10 cellular contexts compared by ENCODE assay signal in genomic region chr5:110751902-110752762, GRCh38. TPM values are rescaled to one million over a fixed set of nuclear protein-coding genes. Genes with fewer than 3 reads are reported as not detected.
DNase-seq lines count a peak whose midpoint lies in the region; ATAC-seq, FAIRE-seq and TF ChIP-seq lines count a peak whose summit lies in the region.
"Had no signal": no experiment of that assay in that cellular context is flagged by ENCODE, and none has a peak within 500 bp of the region (broad histone marks: within the 10 kb centered on the region; RNA-seq: fewer than 3 reads in every experiment).

No MANE protein-coding gene starts in this region.

- peaks cover 11% of the 10 kb centered on the region for H3K36me3 Mint-ChIP-seq in astrocyte (ENCODE audit: low read depth, unreplicated experiment)

- H3K4me3 ChIP-seq in astrocyte (ENCODE audit: insufficient read depth, low read depth, low read length), result no peak overlapping the region
- H3K4me3 ChIP-seq in left lung, result no peak overlapping the region
- no peak overlapping the region for H3K4me3 ChIP-seq in spleen

- peaks cover 4% of the 10 kb centered on the region for H3K79me2 ChIP-seq in astrocyte (ENCODE audit: insufficient read depth, low read length)

- H3K4me3 Mint-ChIP-seq in astrocyte (ENCODE audit: unreplicated experiment), result no peak overlapping the region
- H3K4me3 Mint-ChIP-seq: nephron had no signal

- no peaks in the 10 kb centered on the region for H3K27me3 Mint-ChIP-seq in astrocyte (ENCODE audit: low read depth, unreplicated experiment)

- ATAC-seq in GM19452 (IDR thresholded peaks at IDR 0.05; ENCODE audit: unreplicated experiment) (peak; percentile 97), HG03280 (IDR thresholded peaks at IDR 0.05; ENCODE audit: unreplicated experiment) (peak; percentile 98), left lung (no peak)

- no peak overlapping the region for H3K9ac ChIP-seq in astrocyte (ENCODE audit: low read length)

- WGBS in spleen, 5 donors, result 64 to 66% (median 65%) methylated on average over 8 of the region's 8 CpGs

- intact Hi-C loops in left lung (cut with DNase I), result no loop called here
- intact Hi-C loops in spleen (cut with DNase I; ENCODE audit: low total_unique reads), result no loop called here

- TF ChIP-seq CTCF in astrocyte (IDR thresholded peaks at IDR 0.05; ENCODE audit: insufficient read depth, low read depth, low read length) (no peak), left lung (IDR thresholded peaks at IDR 0.05) (no peak), spleen (IDR thresholded peaks at IDR 0.05 in 8 of 11, conservative IDR thresholded peaks at IDR 0.05 in 3 of 11) (no peak)

- H3K9me3 ChIP-seq in astrocyte (ENCODE audit: insufficient read depth, low read depth, low read length), result no peaks in the 10 kb centered on the region
- no peaks in the 10 kb centered on the region for H3K9me3 ChIP-seq in left lung
- H3K9me3 ChIP-seq in spleen, result no peaks in the 10 kb centered on the region

- H2AFZ ChIP-seq in astrocyte (ENCODE audit: low read depth, low read length), result no peak overlapping the region

- FAIRE-seq in astrocyte (lab: Jason Lieb, UNC), result no peak

- H3K4me1 ChIP-seq in astrocyte (ENCODE audit: insufficient read depth, low read length) (no peaks in the 10 kb centered on the region), left lung (no peaks in the 10 kb centered on the region), spleen (peaks cover 0 to 22% (median 4%) of the 10 kb centered on the region in 6 donors)

- no peak overlapping the region for H3K27ac ChIP-seq in astrocyte (ENCODE audit: low read depth, low read length)
- H3K27ac ChIP-seq in left lung, result no peak overlapping the region
- peak overlapping the region in 1 of 8 donors; percentile 6 for H3K27ac ChIP-seq in spleen

- H3K27me3 ChIP-seq in astrocyte (ENCODE audit: insufficient read depth, low read length) (no peaks in the 10 kb centered on the region), left lung (no peaks in the 10 kb centered on the region), spleen (replicated peaks in 1 of 7) (no peaks in the 10 kb centered on the region)

- no peak overlapping the region for H3K4me2 ChIP-seq in astrocyte (ENCODE audit: low read length)

- DNase-seq in EH (ENCODE audit: low read depth) (peak; percentile 16), astrocyte (ENCODE audit: low read depth) (peak; percentile 68), SIG-M5 (lab: John Stamatoyannopoulos, UW) (no peak), cerebellum (ENCODE audit: low spot score) (no peak), left lung (no peak), spleen (no peak)
- DNase-seq: amniotic stem cell had no signal

- H3K27ac Mint-ChIP-seq in astrocyte (ENCODE audit: unreplicated experiment), result no peak overlapping the region
- H3K27ac Mint-ChIP-seq: nephron had no signal

- H3K36me3 ChIP-seq in astrocyte (ENCODE audit: insufficient read depth, low read length), result peaks cover 24% of the 10 kb centered on the region
- H3K36me3 ChIP-seq in left lung, result peaks cover 0 to 46% of the 10 kb centered on the region in 2 donors
- peaks cover 0 to 87% (median 31%) of the 10 kb centered on the region in 6 donors for H3K36me3 ChIP-seq in spleen

- H4K20me1 ChIP-seq in astrocyte (ENCODE audit: insufficient read depth, low read length), result peaks cover 3% of the 10 kb centered on the region

- H3K4me1 Mint-ChIP-seq in astrocyte (ENCODE audit: low read depth, unreplicated experiment), result peaks cover 3% of the 10 kb centered on the region
- H3K4me1 Mint-ChIP-seq: nephron had no signal

- H3K9me3 Mint-ChIP-seq in astrocyte (ENCODE audit: unreplicated experiment), result no peaks in the 10 kb centered on the region
- H3K9me3 Mint-ChIP-seq: nephron had no signal

- no peak for TF ChIP-seq POLR2A in spleen (IDR thresholded peaks at IDR 0.05)

RNA-seq across cellular contexts. Expression of gene SLC25A46, which starts 13.3 kb away (rescaled TPM):
- 39.1 and 39.2 TPM in 2 replicates for total RNA-seq in astrocyte
- 108 TPM for total RNA-seq in cerebellum
- total RNA-seq in left lung, result 10 to 100 TPM; 39.0 to 41.3 TPM
- total RNA-seq in spleen, result 10 to 100 TPM; 33.4 to 59.7 (median 42.3) TPM
- 10 to 100 TPM; 14.1 to 20.7 (median 14.1) TPM for polyA plus RNA-seq in spleen

RNA-seq across cellular contexts. Expression of gene TMEM232, which starts 25.7 kb away (rescaled TPM):
- total RNA-seq in astrocyte (1.4 and 1.7 TPM in 2 replicates), cerebellum (27.9 TPM), left lung (1 to 10 TPM; 2.4 to 5.1 TPM), spleen (1 to 10 TPM; 1.9 to 4.3 (median 3.3) TPM)
- under 1 TPM; 0.11 to 0.33 (median 0.16) TPM for polyA plus RNA-seq in spleen

Comparison
In these comparisons a context has a peak if more than half of its experiments do, and no peak if none do; other contexts are left out.
1. DNase-seq: peak in EH (single experiment) and astrocyte (single experiment); none in SIG-M5 (single experiment), cerebellum (single experiment), left lung (0 of 2) and spleen (single experiment).